28 cellular contexts compared by ENCODE assay signal in the genomic region with DNA sequence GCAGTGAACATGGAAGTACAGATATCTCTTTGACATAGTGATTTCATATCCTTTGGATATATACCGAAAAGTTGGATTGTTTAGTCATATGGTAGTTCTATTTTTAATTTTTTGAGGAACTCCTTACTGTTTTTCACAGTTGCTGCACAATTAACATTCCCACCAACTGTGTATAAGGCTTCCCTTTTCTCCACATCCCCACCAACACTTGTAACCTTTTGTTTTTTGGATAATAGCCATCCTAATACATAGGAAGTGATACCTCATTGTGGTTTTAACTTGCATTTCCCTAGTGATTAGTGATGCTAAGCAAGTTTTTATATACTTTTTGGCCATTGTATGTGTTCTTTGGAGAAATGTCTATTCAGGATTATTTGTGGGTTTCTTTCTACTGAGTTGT. TPM values are rescaled to one million over a fixed set of nuclear protein-coding genes. Genes with fewer than 3 reads are reported as not detected.
DNase-seq lines count a peak whose midpoint lies in the region; ATAC-seq, FAIRE-seq and TF ChIP-seq lines count a peak whose summit lies in the region.
"Had no signal": no experiment of that assay in that cellular context is flagged by ENCODE, and none has a peak within 500 bp of the region (broad histone marks: within the 10 kb centered on the region; RNA-seq: fewer than 3 reads in every experiment).

No MANE protein-coding gene starts in this region.

- no peaks in the 10 kb centered on the region for H3K9me3 ChIP-seq in endothelial cell of umbilical vein (replicated peaks; ENCODE audit: control insufficient read depth, insufficient read depth, low read length)
- no peaks in the 10 kb centered on the region for H3K9me3 ChIP-seq in effector memory CD4-positive, alpha-beta T cell (ENCODE audit: control insufficient read depth, low read length)
- H3K9me3 ChIP-seq: BE2C had no signal

- H3K4me1 ChIP-seq in endothelial cell of umbilical vein (ENCODE audit: control insufficient read depth, extremely low read depth, insufficient read depth, low read length): peaks cover 17% of the 10 kb centered on the region
- H3K4me1 ChIP-seq in effector memory CD4-positive, alpha-beta T cell (ENCODE audit: control insufficient read depth, insufficient read depth, low read length, poor library complexity, severe bottlenecking): no peaks in the 10 kb centered on the region
- H3K4me1 ChIP-seq: BE2C had no signal

- CTCF ChIA-PET in endothelial cell of umbilical vein (lab: Charles Lee): no interaction called here

- no peaks in the 10 kb centered on the region for H3K27me3 ChIP-seq in endothelial cell of umbilical vein (ENCODE audit: control insufficient read depth in 2 of 2, insufficient read depth in 2 of 2, low read length in 2 of 2)
- no peaks in the 10 kb centered on the region for H3K27me3 ChIP-seq in effector memory CD4-positive, alpha-beta T cell (replicated peaks; ENCODE audit: control insufficient read depth, insufficient read depth, low read length, poor library complexity, severe bottlenecking)
- H3K27me3 ChIP-seq: BE2C had no signal

- no peaks in the 10 kb centered on the region for H3K36me3 ChIP-seq in endothelial cell of umbilical vein (ENCODE audit: control insufficient read depth in 2 of 2, extremely low read depth in 1 of 2, insufficient read depth in 2 of 2, low read length in 2 of 2)
- no peaks in the 10 kb centered on the region for H3K36me3 ChIP-seq in effector memory CD4-positive, alpha-beta T cell (ENCODE audit: control insufficient read depth, insufficient read depth, low read length)
- H3K36me3 ChIP-seq: BE2C had no signal

- intact Hi-C loops in endothelial cell of umbilical vein (cut with micrococcal nuclease) (no loop called here), sciatic nerve (cut with DNase I) (no loop called here)

- no peak for TF ChIP-seq POLR2A in endothelial cell of umbilical vein (IDR thresholded peaks at IDR 0.05; ENCODE audit: low read depth, low read length)

- in situ Hi-C loops in KBM-7 (cut with MboI; ENCODE audit: low pct_unique_long_range_greater_than_20kb, low sequenced_read_pairs): no loop called here

- ATAC-seq in sciatic nerve (peak; percentile 42), GM21360 (IDR thresholded peaks at IDR 0.05; ENCODE audit: unreplicated experiment) (no peak), GM19463 (IDR thresholded peaks at IDR 0.05; ENCODE audit: unreplicated experiment) (no peak)
- ATAC-seq: HepG2, Panc1 had no signal

- no peaks in the 10 kb centered on the region for H3K9me1 ChIP-seq in endothelial cell of umbilical vein (replicated peaks; ENCODE audit: control insufficient read depth, extremely low read depth, insufficient read depth, low read length)

- no peak overlapping the region for H2AFZ ChIP-seq in endothelial cell of umbilical vein (ENCODE audit: low read depth, low read length)

- FAIRE-seq in endothelial cell of umbilical vein (lab: Jason Lieb, UNC): peak; percentile 58
- FAIRE-seq: GM12891, GM19239, H54, HepG2 had no signal

- no peak for TF ChIP-seq CTCF in endothelial cell of umbilical vein (IDR thresholded peaks at IDR 0.05; ENCODE audit: extremely low read depth in 1 of 2, insufficient read depth in 1 of 2, low read depth in 1 of 2, low read length in 2 of 2)

- H3K79me2 ChIP-seq in endothelial cell of umbilical vein (ENCODE audit: control insufficient read depth, insufficient read depth, low read length): no peaks in the 10 kb centered on the region

- DNase-seq in AML-193 (lab: John Stamatoyannopoulos, UW): peak; percentile 59 to 64
- peak; percentile 57 for DNase-seq in KBM-7
- DNase-seq in endothelial cell of umbilical vein (ENCODE audit: low read depth, low spot score): peak; percentile 58
- DNase-seq in sciatic nerve (ENCODE audit: low spot score): no peak
- DNase-seq in effector memory CD4-positive, alpha-beta T cell: no peak
- DNase-seq: BE2C; Calu3; DMS79 treated with DMSO at 0.1 percent for 48 hours; GF-D8; NCI-H1105; NCI-H1436 treated with DMSO at 0.1 percent for 48 hours; NCI-H187 treated with DMSO at 0.1 percent for 48 hours; NCI-H2171 treated with DMSO at 0.1 percent for 48 hours; NCI-H446; NCI-H524 treated with DMSO at 0.1 percent for 48 hours; NCI-H774; NK-92 treated with Interleukin-12 subunit alpha and Interleukin-12 subunit beta, amount 100 ng/mL, for 24 hours; SIG-M5 had no signal

- H3K9ac ChIP-seq in endothelial cell of umbilical vein (replicated peaks; ENCODE audit: extremely low read depth, insufficient read depth, low read length): no peak overlapping the region

- no peak overlapping the region for H3K4me3 ChIP-seq in endothelial cell of umbilical vein (replicated peaks in 1 of 3; ENCODE audit: insufficient read depth in 1 of 3, low read depth in 1 of 3, low read length in 3 of 3)
- no peak overlapping the region for H3K4me3 ChIP-seq in effector memory CD4-positive, alpha-beta T cell (ENCODE audit: insufficient read depth, low read depth, low read length, poor library complexity, severe bottlenecking)
- H3K4me3 ChIP-seq: SK-N-MC had no signal

- dilution Hi-C loops in endothelial cell of umbilical vein (cut with MboI; ENCODE audit: extremely low pct_ligation_motif_present, low sequenced_read_pairs): no loop called here

- no peaks in the 10 kb centered on the region for H4K20me1 ChIP-seq in endothelial cell of umbilical vein (replicated peaks; ENCODE audit: control insufficient read depth, extremely low read depth, insufficient read depth, low read length)

- POLR2A ChIA-PET in endothelial cell of umbilical vein (lab: Charles Lee): no interaction called here

- BruUV-seq in endothelial cell of umbilical vein (replicated peaks; lab: Mats Ljungman, UMichigan): no TSS peak

- H3K27ac ChIP-seq in endothelial cell of umbilical vein (ENCODE audit: insufficient read depth, low read depth, low read length): peak overlapping the region; percentile 7
- no peak overlapping the region for H3K27ac ChIP-seq in effector memory CD4-positive, alpha-beta T cell (ENCODE audit: insufficient read depth, low read length, poor library complexity, severe bottlenecking)
- H3K27ac ChIP-seq: RWPE1, SK-N-MC had no signal

- H3K4me2 ChIP-seq in endothelial cell of umbilical vein (ENCODE audit: insufficient read depth, low read length): peak overlapping the region; percentile 25

TF ChIP-seq in endothelial cell of umbilical vein, 7 proteins besides CTCF, POLR2A, EP300 and RAD21:
- TF ChIP-seq GATA2 (IDR thresholded peaks at IDR 0.05; ENCODE audit: insufficient read depth, insufficient read length, low read depth, low read length) (no peak), FOS (IDR thresholded peaks at IDR 0.05; ENCODE audit: borderline replicate concordance, insufficient read depth, low read length) (peak; percentile 6)
TF ChIP-seq in endothelial cell of umbilical vein: peak in this region for 1.

RNA-seq across cellular contexts. Expression of a gene that starts 45.1 kb away (rescaled TPM):
- total RNA-seq in endothelial cell of umbilical vein (1.2 and 2.4 TPM in 2 replicates), sciatic nerve (24.2 TPM)
- 0.14 and 0.26 TPM in 2 replicates for polyA plus RNA-seq in endothelial cell of umbilical vein
- 0.25 and 0.31 TPM in 2 replicates for polyA plus RNA-seq in endothelial cell of umbilical vein (2011; cell fraction: cytosol; rRNA removed)
- polyA plus RNA-seq in endothelial cell of umbilical vein (2011; cell fraction: nucleus; rRNA removed): 0.95 and 1.5 TPM in 2 replicates
- 2.0 and 3.1 TPM in 2 replicates for polyA plus RNA-seq in endothelial cell of umbilical vein (2012)
- 0.15 and 0.53 TPM in 2 replicates for polyA minus RNA-seq in endothelial cell of umbilical vein
- 40.9 TPM for polyA minus RNA-seq in endothelial cell of umbilical vein (2011; cell fraction: cytosol; rRNA and poly(A)+ RNA removed)
- polyA minus RNA-seq in endothelial cell of umbilical vein (2011; cell fraction: nucleus; rRNA and poly(A)+ RNA removed): 1.0 and 1.7 TPM in 2 replicates
- total RNA-seq: OCI-LY7 had no signal

Comparison
In these comparisons a context has a peak if more than half of its experiments do, and no peak if none do; other contexts are left out.
1. DNase-seq: peak in AML-193 (2 of 2), KBM-7 (single experiment) and endothelial cell of umbilical vein (single experiment); none in sciatic nerve (single experiment) and effector memory CD4-positive, alpha-beta T cell (0 of 3).